ENCODE assay signal across 16 cellular contexts in the genomic region with DNA sequence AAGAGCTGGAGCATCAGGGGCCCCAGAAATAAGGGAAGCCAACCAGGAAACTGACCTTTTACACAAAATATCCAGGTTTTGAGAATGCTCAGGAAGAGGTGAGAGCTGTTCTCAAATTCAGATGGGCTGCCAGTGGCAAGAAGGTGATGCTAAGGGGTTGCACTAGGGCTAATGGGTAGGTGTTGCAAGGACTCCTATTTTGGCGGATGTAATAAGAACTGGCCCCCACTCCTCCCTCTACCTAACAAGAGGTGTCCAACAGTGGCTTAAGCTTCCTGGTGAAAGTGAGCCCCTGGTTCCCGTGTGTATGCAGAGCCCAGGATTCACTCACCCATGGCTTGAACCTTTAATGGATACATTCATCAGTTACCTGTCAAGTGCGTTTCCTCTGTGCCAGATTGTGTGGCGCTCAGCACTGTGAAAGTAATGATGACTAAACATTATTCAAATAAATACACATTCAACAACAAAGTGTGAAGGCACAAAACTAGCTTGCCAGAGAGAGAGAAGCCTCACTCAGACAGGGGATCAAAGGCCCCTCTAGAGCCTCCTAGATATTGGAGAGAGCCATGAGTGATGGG. TPM values are rescaled to one million over a fixed set of nuclear protein-coding genes. Genes with fewer than 3 reads are reported as not detected.
A peak's percentile ranks its signal among the peaks of the same experiment; 100 is the strongest.
DNase-seq lines count a peak whose midpoint lies in the region; ATAC-seq and TF ChIP-seq lines count a peak whose summit lies in the region.
"Had no signal": no experiment of that assay in that cellular context is flagged by ENCODE, and none has a peak within 500 bp of the region (broad histone marks: within the 10 kb centered on the region; RNA-seq: fewer than 3 reads in every experiment).

No MANE protein-coding gene starts in this region.

- no peaks in the 10 kb centered on the region for H3K79me2 ChIP-seq in Karpas-422 (ENCODE audit: low read length)

- no peak overlapping the region for H3K4me3 ChIP-seq in Karpas-422 (ENCODE audit: low read length)
- H3K4me3 ChIP-seq: BLaER1, SK-N-MC had no signal

- H3K4me2 ChIP-seq in Karpas-422 (ENCODE audit: low read depth, low read length, poor library complexity, severe bottlenecking) = no peak overlapping the region
- H3K4me2 ChIP-seq: BLaER1 had no signal

- no peaks in the 10 kb centered on the region for H3K9me2 ChIP-seq in Karpas-422 (replicated peaks; ENCODE audit: insufficient read depth, low read length)

- H3K27me3 ChIP-seq in Karpas-422 (ENCODE audit: low read length) = no peaks in the 10 kb centered on the region
- H3K27me3 ChIP-seq: BLaER1 had no signal

- peak overlapping the region; percentile 87 to 94 (median 91) for H3K4me3 Mint-ChIP-seq in brain
- peak overlapping the region; percentile 89 for H3K4me3 Mint-ChIP-seq in nephron progenitor cell
- H3K4me3 Mint-ChIP-seq: activated naive CD4-positive, alpha-beta T cell treated with anti-CD3 and anti-CD28 coated beads for 36 hours had no signal

- H3K9me3 Mint-ChIP-seq in brain (peaks cover 0 to 6% (median 0%) of the 10 kb centered on the region in 5 experiments), nephron progenitor cell (no peaks in the 10 kb centered on the region)
- H3K9me3 Mint-ChIP-seq: activated naive CD4-positive, alpha-beta T cell treated with anti-CD3 and anti-CD28 coated beads for 36 hours had no signal

- H3K9ac ChIP-seq in ES-I3 (ENCODE audit: low read depth, low read length) (peak overlapping the region; percentile 61; the same call in 1 of the 2 replicates), Karpas-422 (ENCODE audit: low read length) (no peak overlapping the region)
- H3K9ac ChIP-seq: BLaER1 had no signal

- no peak overlapping the region for H2AFZ ChIP-seq in Karpas-422 (ENCODE audit: low read length)

- peak overlapping the region; percentile 14 to 97 (median 94) for H3K27ac Mint-ChIP-seq in brain
- no peak overlapping the region for H3K27ac Mint-ChIP-seq in nephron progenitor cell
- H3K27ac Mint-ChIP-seq: activated naive CD4-positive, alpha-beta T cell treated with anti-CD3 and anti-CD28 coated beads for 36 hours had no signal

- H3K4me1 ChIP-seq in ES-I3 (ENCODE audit: insufficient read depth, low read length) (peaks cover 7% of the 10 kb centered on the region), Karpas-422 (ENCODE audit: low read length) (no peaks in the 10 kb centered on the region)

- TF ChIP-seq CTCF in brain (conservative IDR thresholded peaks at IDR 0.05) (no peak), nephron progenitor cell (IDR thresholded peaks at IDR 0.05) (no peak)

- peaks cover 3% of the 10 kb centered on the region; the same call in 1 of the 2 replicates for H4K20me1 ChIP-seq in Karpas-422 (ENCODE audit: insufficient read depth, low read depth, low read length)
- H4K20me1 ChIP-seq: BLaER1 had no signal

- H3K27me3 Mint-ChIP-seq in brain (peaks cover 53% of the 10 kb centered on the region), nephron progenitor cell (ENCODE audit: low read depth, poor library complexity) (peaks cover 88% of the 10 kb centered on the region)

- no peaks in the 10 kb centered on the region for H3K36me3 Mint-ChIP-seq in brain
- H3K36me3 Mint-ChIP-seq in nephron progenitor cell (ENCODE audit: low read depth) = no peaks in the 10 kb centered on the region

- peaks cover 28% of the 10 kb centered on the region for H3K4me1 Mint-ChIP-seq in brain
- H3K4me1 Mint-ChIP-seq in nephron progenitor cell = peaks cover 11% of the 10 kb centered on the region

- no peak for ATAC-seq in GM21529 (IDR thresholded peaks at IDR 0.05; ENCODE audit: unreplicated experiment)

- H3K36me3 ChIP-seq in ES-I3 (ENCODE audit: insufficient read depth, low read length) = no peaks in the 10 kb centered on the region
- no peaks in the 10 kb centered on the region for H3K36me3 ChIP-seq in Karpas-422 (ENCODE audit: insufficient read depth, low read length)
- H3K36me3 ChIP-seq: BLaER1 had no signal

- peak; percentile 60 for DNase-seq in NCI-H1694 treated with DMSO at 0.1 percent for 48 hours (lab: John Stamatoyannopoulos, UW)
- DNase-seq in nephron progenitor cell = no peak
- DNase-seq in activated effector memory CD4-positive, alpha-beta T cell treated with anti-CD3 and anti-CD28 coated beads, Interleukin-2, amount 50 U/mL, for 16 hours = no peak
- no peak for DNase-seq in Karpas-422
- no peak for DNase-seq in COR-L47 (lab: John Stamatoyannopoulos, UW)
- DNase-seq: activated naive CD4-positive, alpha-beta T cell treated with anti-CD3 and anti-CD28 coated beads for 36 hours; left colon; stimulated activated CD4-positive, alpha-beta T cell treated with anti-CD3 and anti-CD28 coated beads, Interleukin-4, amount 100 ng/mL, for 24 hours had no signal

- H3K27ac ChIP-seq in Karpas-422 (ENCODE audit: low read length) = no peak overlapping the region
- H3K27ac ChIP-seq: BLaER1, SK-N-MC had no signal

- H3K9me3 ChIP-seq in ES-I3 (ENCODE audit: control insufficient read depth, insufficient read depth, low read length) = no peaks in the 10 kb centered on the region
- H3K9me3 ChIP-seq in Karpas-422 (ENCODE audit: low read length) = no peaks in the 10 kb centered on the region
- H3K9me3 ChIP-seq: BLaER1 had no signal

RNA-seq across cellular contexts. Expression of a gene that starts 0.7 kb away (rescaled TPM):
- 1,071 TPM for polyA plus RNA-seq in brain (ENCODE audit: insufficient read depth, low read depth, low replicate concordance)
- total RNA-seq in Karpas-422 (2014; rRNA removed; shearing (Covaris generic); ENCODE audit: low replicate concordance) = not detected in 2 replicates
- total RNA-seq: activated CD8-positive, alpha-beta memory T cell treated with anti-CD3 and anti-CD28 coated beads for 36 hours; activated naive CD4-positive, alpha-beta T cell treated with anti-CD3 and anti-CD28 coated beads for 36 hours; endothelial cell of umbilical vein; ureter had no signal
- polyA plus RNA-seq: endothelial cell of umbilical vein had no signal
